ENCODE assay signal across 8 cellular contexts in the genomic region with DNA sequence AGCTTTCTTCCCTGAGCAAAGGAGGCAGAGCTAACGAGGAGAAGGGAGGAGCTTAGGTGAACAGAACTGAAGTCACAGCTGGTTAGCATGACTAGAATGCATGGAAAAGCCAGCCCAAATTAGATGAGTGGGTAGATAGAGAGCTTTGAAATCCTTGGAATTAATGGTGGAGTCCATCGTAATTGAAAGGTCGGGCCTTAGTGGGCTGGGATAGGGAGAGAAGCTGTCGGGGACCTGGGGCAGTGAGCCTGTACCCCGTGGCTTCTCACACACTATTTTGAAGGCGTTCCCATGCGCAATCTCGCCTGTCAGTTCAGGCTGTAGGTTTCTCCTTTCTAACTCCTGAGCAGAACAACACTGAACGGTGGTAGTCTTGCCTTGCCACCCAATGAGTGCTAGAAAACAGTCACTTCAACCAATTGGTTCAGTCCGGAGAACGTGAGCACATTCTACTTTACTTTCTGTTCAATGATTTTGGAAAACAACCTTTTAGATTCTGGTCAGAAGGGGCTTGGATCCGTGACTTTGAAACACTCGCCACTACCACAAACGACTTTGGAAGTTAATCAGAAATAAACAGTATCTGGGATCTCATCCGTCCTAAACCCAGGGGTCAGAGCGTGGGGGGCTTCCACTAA. TPM values are rescaled to one million over a fixed set of nuclear protein-coding genes. Genes with fewer than 3 reads are reported as not detected.
DNase-seq lines count a peak whose midpoint lies in the region; ATAC-seq and TF ChIP-seq lines count a peak whose summit lies in the region.

No MANE protein-coding gene starts in this region.

- peaks cover 23% of the 10 kb centered on the region for H3K27me3 Mint-ChIP-seq in CD4-positive, alpha-beta T cell

- no peak for TF ChIP-seq CTCF in CD4-positive, alpha-beta T cell (IDR thresholded peaks at IDR 0.05)

- POLR2A ChIA-PET in CD4-positive, alpha-beta T cell (lab: Charles Lee) = interaction anchor here (1.4 kb wide), 1 partner anchor 274 kb away, joined by 5 read pairs; a partner anchor contains a TSS

- H3K36me3 Mint-ChIP-seq in CD4-positive, alpha-beta T cell (ENCODE audit: low read depth) = peaks cover 4% of the 10 kb centered on the region

- intact Hi-C loops in CD4-positive, alpha-beta T cell (cut with DNase I, micrococcal nuclease) = no loop called here
- intact Hi-C loops in sciatic nerve (cut with DNase I) = no loop called here

- no peak overlapping the region for H3K27ac ChIP-seq in CD4-positive, alpha-beta T cell (ENCODE audit: low read depth, low read length)

- H3K4me3 Mint-ChIP-seq in CD4-positive, alpha-beta T cell = peak overlapping the region; percentile 95

- H3K27me3 ChIP-seq in CD4-positive, alpha-beta T cell (ENCODE audit: control insufficient read depth, insufficient read depth, low read length) = peaks cover 28% of the 10 kb centered on the region

- H3K4me1 Mint-ChIP-seq in CD4-positive, alpha-beta T cell (ENCODE audit: low read depth) = peaks cover 23% of the 10 kb centered on the region

- CTCF ChIA-PET in CD4-positive, alpha-beta T cell (lab: Charles Lee) = no interaction called here

- H3K9me3 Mint-ChIP-seq in CD4-positive, alpha-beta T cell = no peaks in the 10 kb centered on the region

- H3K27ac Mint-ChIP-seq in CD4-positive, alpha-beta T cell = peak overlapping the region; percentile 73

- no peaks in the 10 kb centered on the region for H3K9me3 ChIP-seq in CD4-positive, alpha-beta T cell (ENCODE audit: control insufficient read depth, low read length)

- ATAC-seq in CD4-positive, alpha-beta T cell (ENCODE audit: poor library complexity) = peak; percentile 87
- ATAC-seq in HG03432 (IDR thresholded peaks at IDR 0.05; ENCODE audit: unreplicated experiment) (peak; percentile 9), sciatic nerve (peak; percentile 76), GM19467 (IDR thresholded peaks at IDR 0.05; ENCODE audit: unreplicated experiment) (no peak)

- DNase-seq in CD4-positive, alpha-beta T cell = peak in 3 of 10 experiments; percentile 3 to 13 (median 3)
- peak; percentile 65 for DNase-seq in SW480 (ENCODE audit: low spot score)
- DNase-seq in central memory CD4-positive, alpha-beta T cell = peak; percentile 45
- DNase-seq in iPS-NIHi11 (ENCODE audit: low spot score) = peak; percentile 58
- peak; percentile 74 for DNase-seq in sciatic nerve (ENCODE audit: low spot score)
- no peak for DNase-seq in NCI-H446 treated with DMSO at 0.1 percent for 48 hours (lab: John Stamatoyannopoulos, UW)

RNA-seq across cellular contexts. Expression of a gene that starts 0.7 kb away (rescaled TPM):
- total RNA-seq in CD4-positive, alpha-beta T cell = under 1 TPM; 0.20 to 0.60 TPM
- 147 TPM for total RNA-seq in sciatic nerve

Comparison
In these comparisons a context has a peak if more than half of its experiments do, and no peak if none do; other contexts are left out.
1. RNA of a gene that starts 0.7 kb away (total RNA-seq): 147 TPM in sciatic nerve (single experiment); 0.20 to 0.60 TPM in CD4-positive, alpha-beta T cell; every median in the first group is over 10 times any median in the second.